8 cellular contexts compared by ENCODE assay signal in the genomic region with DNA sequence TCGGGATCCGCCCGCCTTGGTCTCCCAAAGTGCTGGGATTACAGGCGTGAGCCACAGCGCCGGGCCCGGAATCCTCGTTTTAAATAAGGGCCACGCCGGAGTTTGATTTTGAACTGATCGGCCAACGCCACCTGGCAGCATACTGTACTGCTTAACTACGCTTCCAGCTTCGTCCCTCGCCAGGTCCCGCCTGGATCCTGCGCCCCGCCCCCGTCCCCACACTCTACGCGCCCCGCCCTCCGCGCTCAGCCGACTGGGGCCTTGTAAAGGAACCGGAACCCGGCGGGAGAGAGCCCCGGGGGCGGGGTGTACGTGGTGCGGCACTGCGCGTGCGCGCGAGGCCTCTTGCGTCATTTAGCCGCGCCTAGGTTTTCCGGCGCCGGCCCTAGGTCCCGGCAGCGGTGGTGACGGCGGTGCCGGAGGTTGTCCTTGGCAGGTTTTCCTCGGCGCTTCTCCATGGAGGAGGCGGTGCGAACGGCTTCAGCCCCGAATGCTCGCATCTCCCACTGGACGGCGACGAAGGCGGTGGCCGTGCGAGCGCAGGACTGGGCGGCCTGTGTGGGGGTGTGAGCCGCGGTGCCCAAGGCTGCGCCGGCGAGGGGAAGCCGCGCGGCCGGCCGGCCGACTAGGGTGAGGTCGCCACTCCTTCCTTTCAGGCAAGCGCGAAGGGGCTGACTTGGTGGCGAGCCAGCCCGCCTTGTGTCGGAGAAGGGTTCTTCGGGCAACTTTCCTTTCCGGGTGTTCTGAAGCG. TPM values are rescaled to one million over a fixed set of nuclear protein-coding genes. Genes with fewer than 3 reads are reported as not detected.
A peak's percentile ranks its signal among the peaks of the same experiment; 100 is the strongest.
DNase-seq lines count a peak whose midpoint lies in the region; ATAC-seq, FAIRE-seq and TF ChIP-seq lines count a peak whose summit lies in the region.

NIPA2 (plus strand) TSS at position 375 of the 751 bp plus-strand sequence. CDS start 13,066 bp downstream, outside the sequence.

- DNase-seq in ACHN (peak; percentile 96), NCI-H2227 (lab: John Stamatoyannopoulos, UW; ENCODE audit: unreplicated experiment) (peak; percentile 98), WERI-Rb-1 (peak; percentile 98), mammary epithelial cell (peak; percentile 98), small intestine (peak; percentile 98)

- no peaks in the 10 kb centered on the region for H3K27me3 ChIP-seq in WERI-Rb-1 (ENCODE audit: insufficient read depth, low read depth, severe bottlenecking)
- no peaks in the 10 kb centered on the region for H3K27me3 ChIP-seq in mammary epithelial cell (ENCODE audit: insufficient read depth, low read length)
- no peaks in the 10 kb centered on the region for H3K27me3 ChIP-seq in iPS-20b (ENCODE audit: insufficient read depth, low read length)
- no peaks in the 10 kb centered on the region for H3K27me3 ChIP-seq in small intestine (ENCODE audit: control insufficient read depth in 2 of 2, insufficient read depth in 2 of 2, low read length in 2 of 2)

- ATAC-seq in GM18873 (IDR thresholded peaks at IDR 0.05; ENCODE audit: low FRiP score, unreplicated experiment) (peak; percentile 76), HG03139 (IDR thresholded peaks at IDR 0.05; ENCODE audit: unreplicated experiment) (peak; percentile 73)

- 4% methylated on average over 4 of the region's 83 CpGs for WGBS in mammary epithelial cell (ENCODE audit: low coverage, missing lambda C conversion rate)
- 0% methylated on average over 66 to 83 of the region's 83 CpGs for WGBS in small intestine, 3 donors

- intact Hi-C loops in mammary epithelial cell (cut with micrococcal nuclease): loop anchor here (1.0 to 2.0 kb wide), 3 partner anchors 28 to 140 kb away; partner anchors contain the start of gene NIPA1

- H3K36me3 ChIP-seq in WERI-Rb-1: peaks cover 11% of the 10 kb centered on the region
- peaks cover 3% of the 10 kb centered on the region for H3K36me3 ChIP-seq in mammary epithelial cell (ENCODE audit: insufficient read depth, low read length)
- peaks cover 12% of the 10 kb centered on the region for H3K36me3 ChIP-seq in iPS-20b (ENCODE audit: insufficient read depth, low read depth, low read length)
- H3K36me3 ChIP-seq in small intestine (ENCODE audit: control insufficient read depth in 2 of 2, insufficient read depth in 2 of 2, low read length in 2 of 2): no peaks in the 10 kb centered on the region

- peak within 1 kb of the TSS; percentile 87 for H2AFZ ChIP-seq in mammary epithelial cell (ENCODE audit: low read depth, low read length)

- BruUV-seq in mammary epithelial cell (replicated peaks; lab: Mats Ljungman, UMichigan): no TSS peak

- H3K9ac ChIP-seq in mammary epithelial cell (ENCODE audit: insufficient read depth, low read length) (peak within 1 kb of the TSS; percentile 95), iPS-20b (ENCODE audit: low read depth, low read length) (peak within 1 kb of the TSS; percentile 91)

- H3K27ac ChIP-seq in WERI-Rb-1: peak within 1 kb of the TSS; percentile 85
- peak within 1 kb of the TSS; percentile 89 for H3K27ac ChIP-seq in mammary epithelial cell (ENCODE audit: insufficient read depth, low read depth, low read length)
- H3K27ac ChIP-seq in iPS-20b (ENCODE audit: low read length): no peak within 1 kb of the TSS
- H3K27ac ChIP-seq in small intestine (ENCODE audit: low read depth in 1 of 2, low read length in 1 of 2): peak within 1 kb of the TSS; percentile 95 to 96

- dilution Hi-C loops in mammary epithelial cell (cut with HindIII; ENCODE audit: low sequenced_read_pairs): no loop called here

- H3K4me1 ChIP-seq in mammary epithelial cell (ENCODE audit: insufficient read depth, low read length): no peaks in the 10 kb centered on the region
- H3K4me1 ChIP-seq in iPS-20b (ENCODE audit: insufficient read depth, low read length): peaks cover 5% of the 10 kb centered on the region; the same call in 1 of the 2 replicates
- H3K4me1 ChIP-seq in small intestine (ENCODE audit: control insufficient read depth in 2 of 2, insufficient read depth in 1 of 2, low read depth in 1 of 2, low read length in 1 of 2): peaks cover 0 to 2% of the 10 kb centered on the region in 2 donors

- H4K20me1 ChIP-seq in mammary epithelial cell (ENCODE audit: insufficient read depth, low read length): no peaks in the 10 kb centered on the region

- TF ChIP-seq CTCF in WERI-Rb-1 (IDR thresholded peaks at IDR 0.05; ENCODE audit: low read depth, low read length): no peak
- TF ChIP-seq CTCF in mammary epithelial cell (conservative IDR thresholded peaks at IDR 0.05 in 1 of 2, IDR thresholded peaks at IDR 0.05 in 1 of 2; ENCODE audit: extremely low read depth in 1 of 2, insufficient read depth in 1 of 2, low read depth in 1 of 2, low read length in 2 of 2): no peak

- H3K4me2 ChIP-seq in mammary epithelial cell (ENCODE audit: insufficient read depth, low read depth, low read length): peak within 1 kb of the TSS; percentile 94

- CTCF ChIA-PET in mammary epithelial cell (lab: Charles Lee; ENCODE audit: low non-redundant PET): no interaction called here

- H3K4me3 ChIP-seq in WERI-Rb-1 (ENCODE audit: low read depth, low read length) (peak within 1 kb of the TSS; percentile 89), mammary epithelial cell (replicated peaks in 1 of 3; ENCODE audit: insufficient read depth in 1 of 3, low read depth in 2 of 3, low read length in 3 of 3) (peak within 1 kb of the TSS; percentile 56 to 98 (median 95)), iPS-20b (ENCODE audit: low read length) (peak within 1 kb of the TSS; percentile 90), small intestine (ENCODE audit: low read depth in 1 of 2, low read length in 2 of 2) (peak within 1 kb of the TSS; percentile 69 to 82)

- peaks cover 48% of the 10 kb centered on the region for H3K79me2 ChIP-seq in mammary epithelial cell (ENCODE audit: insufficient read depth, low read length)

- no peak for FAIRE-seq in small intestine (lab: Jason Lieb, UNC)

- H3K9me3 ChIP-seq in WERI-Rb-1 (ENCODE audit: severe bottlenecking) (no peaks in the 10 kb centered on the region), mammary epithelial cell (replicated peaks; ENCODE audit: insufficient read depth, low read length) (no peaks in the 10 kb centered on the region), iPS-20b (ENCODE audit: insufficient read depth, low read depth, low read length) (no peaks in the 10 kb centered on the region), small intestine (ENCODE audit: control insufficient read depth, low read depth) (no peaks in the 10 kb centered on the region)

- in situ Hi-C loops in ACHN (cut with HindIII; ENCODE audit: low pct_ligation_motif_present, low pct_unique_long_range_greater_than_20kb, low sequenced_read_pairs) (no loop called here), mammary epithelial cell (cut with MboI; ENCODE audit: low sequenced_read_pairs in 2 of 2) (no loop called here)

RNA-seq across cellular contexts. Expression of gene NIPA2, which starts in this region (rescaled TPM):
- total RNA-seq in mammary epithelial cell: 10 to 100 TPM; 58.5 to 61.9 TPM
- polyA plus RNA-seq in mammary epithelial cell (41.3 TPM), small intestine (10 to 100 TPM; 15.0 to 40.3 (median 21.1) TPM)
- 72.1 TPM for polyA minus RNA-seq in mammary epithelial cell
